Comparison of ENCODE assay signal across 24 cellular contexts in the genomic region with DNA sequence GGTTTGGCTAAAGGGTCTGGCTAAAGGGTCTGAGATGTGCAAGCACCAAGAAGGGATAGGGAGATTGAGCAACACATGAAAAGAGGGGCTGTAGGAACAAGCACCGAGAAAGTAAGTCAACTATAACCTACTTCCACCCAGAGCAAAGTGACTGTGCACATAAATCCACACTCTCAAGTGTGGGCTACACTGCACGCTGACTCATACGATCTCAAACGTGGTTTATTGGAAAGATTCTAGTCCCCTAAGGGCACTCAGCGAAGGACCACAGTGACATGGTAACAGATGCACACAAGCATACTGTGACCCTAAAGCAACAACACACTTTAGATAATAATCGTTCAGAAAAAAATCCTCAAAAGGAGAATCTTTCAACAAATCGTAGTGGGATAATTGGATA. TPM values are rescaled to one million over a fixed set of nuclear protein-coding genes. Genes with fewer than 3 reads are reported as not detected.
A peak's percentile ranks its signal among the peaks of the same experiment; 100 is the strongest.
DNase-seq lines count a peak whose midpoint lies in the region; ATAC-seq, FAIRE-seq and TF ChIP-seq lines count a peak whose summit lies in the region.
"Had no signal": no experiment of that assay in that cellular context is flagged by ENCODE, and none has a peak within 500 bp of the region (broad histone marks: within the 10 kb centered on the region; RNA-seq: fewer than 3 reads in every experiment).

No MANE protein-coding gene starts in this region.

- H3K36me3 ChIP-seq in upper lobe of right lung: peaks cover 6% of the 10 kb centered on the region

- H3K27me3 ChIP-seq in upper lobe of right lung: no peaks in the 10 kb centered on the region

- peak overlapping the region; percentile 14 for H3K27ac Mint-ChIP-seq in nephron progenitor cell
- H3K27ac Mint-ChIP-seq in activated CD8-positive, alpha-beta T cell treated with anti-CD3 and anti-CD28 coated beads, Interleukin-2, amount 10 ng/mL, durations not matched to agents 7 days and 5 days: no peak overlapping the region
- H3K27ac Mint-ChIP-seq: CD8-positive, alpha-beta T cell; H9; T-helper 1 cell treated with Interleukin-12 subunit alpha and Interleukin-12 subunit beta and Interleukin-4 antibody, amounts not matched to agents 30 μg/mL and 1 μg/mL, for 36 hours had no signal

- CTCF ChIA-PET in activated CD8-positive, alpha-beta T cell treated with anti-CD3 and anti-CD28 coated beads, Interleukin-2, amount 10 ng/mL, durations not matched to agents 7 days and 5 days (lab: Charles Lee): no interaction called here

- no peak overlapping the region for H3K27ac ChIP-seq in upper lobe of right lung
- H3K27ac ChIP-seq: GM23248, KMS-11, RWPE1, SK-N-MC had no signal

- no peak for TF ChIP-seq POLR2A in GM12891 (IDR thresholded peaks at IDR 0.05; ENCODE audit: low read depth, low read length)

- POLR2A ChIA-PET in activated CD8-positive, alpha-beta T cell treated with anti-CD3 and anti-CD28 coated beads, Interleukin-2, amount 10 ng/mL, durations not matched to agents 7 days and 5 days (lab: Charles Lee): no interaction called here

- ATAC-seq in upper lobe of right lung: no peak
- ATAC-seq in activated CD8-positive, alpha-beta T cell treated with anti-CD3 and anti-CD28 coated beads, Interleukin-2, amount 10 ng/mL, durations not matched to agents 7 days and 5 days: no peak
- ATAC-seq in stimulated activated naive CD8-positive, alpha-beta T cell treated with anti-CD3 and anti-CD28 coated beads, Interleukin-15, Interleukin-2, amounts not matched to agents 100 U/mL and 50 U/mL, for 24 hours: no peak
- ATAC-seq: CD8-positive, alpha-beta T cell had no signal

- peak; percentile 9 for FAIRE-seq in GM12891 (lab: Jason Lieb, UNC)

- DNase-seq in EH (ENCODE audit: low read depth): peak; percentile 45
- no peak for DNase-seq in GM12891 (ENCODE audit: insufficient read length, low spot score)
- peak; percentile 88 for DNase-seq in RPMI7951 (ENCODE audit: low read depth)
- no peak for DNase-seq in nephron progenitor cell
- DNase-seq in upper lobe of right lung: no peak
- no peak for DNase-seq in activated CD8-positive, alpha-beta T cell treated with anti-CD3 and anti-CD28 coated beads, Interleukin-2, amount 10 ng/mL, durations not matched to agents 7 days and 5 days
- DNase-seq in stimulated activated naive CD8-positive, alpha-beta T cell treated with anti-CD3 and anti-CD28 coated beads, Interleukin-15, Interleukin-2, amounts not matched to agents 100 U/mL and 50 U/mL, for 24 hours: no peak
- DNase-seq: C1 segment of cervical spinal cord; Caco-2; CD8-positive, alpha-beta T cell; GM23248; H9; MV-4-11; NCI-H1105 treated with DMSO at 0.1 percent for 48 hours; NCI-H2029; NCI-H446; NCI-H524 treated with DMSO at 0.1 percent for 48 hours; NCI-H774; NK-92 treated with Interleukin-12 subunit alpha and Interleukin-12 subunit beta, amount 100 ng/mL, for 24 hours; SHP77 treated with DMSO at 0.1 percent for 48 hours had no signal

- peaks cover 3% of the 10 kb centered on the region for H3K27me3 Mint-ChIP-seq in nephron progenitor cell (ENCODE audit: low read depth, poor library complexity)
- H3K27me3 Mint-ChIP-seq in activated CD8-positive, alpha-beta T cell treated with anti-CD3 and anti-CD28 coated beads, Interleukin-2, amount 10 ng/mL, durations not matched to agents 7 days and 5 days (ENCODE audit: low read depth): no peaks in the 10 kb centered on the region

- H3K4me1 ChIP-seq in upper lobe of right lung: no peaks in the 10 kb centered on the region
- H3K4me1 ChIP-seq: Caco-2 had no signal

- H3K4me3 ChIP-seq in upper lobe of right lung: no peak overlapping the region
- H3K4me3 ChIP-seq: GM23248, SK-N-MC had no signal

- H3K36me3 Mint-ChIP-seq in nephron progenitor cell (ENCODE audit: low read depth): peaks cover 9% of the 10 kb centered on the region
- H3K36me3 Mint-ChIP-seq in activated CD8-positive, alpha-beta T cell treated with anti-CD3 and anti-CD28 coated beads, Interleukin-2, amount 10 ng/mL, durations not matched to agents 7 days and 5 days (ENCODE audit: low read depth): no peaks in the 10 kb centered on the region

- TF ChIP-seq CTCF in nephron progenitor cell (IDR thresholded peaks at IDR 0.05) (no peak), upper lobe of right lung (IDR thresholded peaks at IDR 0.05) (no peak)

- H3K4me3 Mint-ChIP-seq in nephron progenitor cell: no peak overlapping the region
- H3K4me3 Mint-ChIP-seq in activated CD8-positive, alpha-beta T cell treated with anti-CD3 and anti-CD28 coated beads, Interleukin-2, amount 10 ng/mL, durations not matched to agents 7 days and 5 days: no peak overlapping the region
- H3K4me3 Mint-ChIP-seq: CD8-positive, alpha-beta T cell; H9; T-helper 1 cell treated with Interleukin-12 subunit alpha and Interleukin-12 subunit beta and Interleukin-4 antibody, amounts not matched to agents 30 μg/mL and 1 μg/mL, for 36 hours had no signal

- peaks cover 6% of the 10 kb centered on the region for H3K9me3 Mint-ChIP-seq in nephron progenitor cell
- H3K9me3 Mint-ChIP-seq in activated CD8-positive, alpha-beta T cell treated with anti-CD3 and anti-CD28 coated beads, Interleukin-2, amount 10 ng/mL, durations not matched to agents 7 days and 5 days (ENCODE audit: insufficient read depth): no peaks in the 10 kb centered on the region
- H3K9me3 Mint-ChIP-seq: CD8-positive, alpha-beta T cell; H9; T-helper 1 cell treated with Interleukin-12 subunit alpha and Interleukin-12 subunit beta and Interleukin-4 antibody, amounts not matched to agents 30 μg/mL and 1 μg/mL, for 36 hours had no signal

- intact Hi-C loops in upper lobe of right lung (cut with DNase I): no loop called here

- peaks cover 36% of the 10 kb centered on the region for H3K4me1 Mint-ChIP-seq in nephron progenitor cell
- peaks cover 2% of the 10 kb centered on the region for H3K4me1 Mint-ChIP-seq in activated CD8-positive, alpha-beta T cell treated with anti-CD3 and anti-CD28 coated beads, Interleukin-2, amount 10 ng/mL, durations not matched to agents 7 days and 5 days (ENCODE audit: low read depth)

- H3K9me3 ChIP-seq in upper lobe of right lung: no peaks in the 10 kb centered on the region
- H3K9me3 ChIP-seq: Caco-2 had no signal

TF ChIP-seq in GM12891, 5 proteins besides CTCF, POLR2A, EP300 and RAD21:
- TF ChIP-seq POLR2AphosphoS5 (IDR thresholded peaks at IDR 0.05; ENCODE audit: low read depth, low read length) (no peak), POU2F2 (IDR thresholded peaks at IDR 0.05; ENCODE audit: low read depth, low read length) (no peak), SPI1 (IDR thresholded peaks at IDR 0.05; ENCODE audit: low read depth, low read length) (no peak), PAX5 (IDR thresholded peaks at IDR 0.05; ENCODE audit: insufficient read depth, low read length, severe bottlenecking) (no peak), TAF1 (IDR thresholded peaks at IDR 0.05; ENCODE audit: low read depth, low read length) (no peak)

RNA-seq across cellular contexts. Expression of a gene that starts 48.0 kb away (rescaled TPM):
- polyA plus RNA-seq in GM12891 (2012; ENCODE audit: low read depth, missing spikeins): 2.6 TPM
- total RNA-seq in RPMI7951 (2014; rRNA removed; shearing (Covaris generic)): 13.4 and 14.8 TPM in 2 replicates
- 12.0 TPM for total RNA-seq in upper lobe of right lung
- 1 to 10 TPM; 4.8 to 4.9 TPM for total RNA-seq in activated CD8-positive, alpha-beta T cell treated with anti-CD3 and anti-CD28 coated beads, Interleukin-2, amount 10 ng/mL, durations not matched to agents 7 days and 5 days

RNA-seq across cellular contexts. Expression of a gene that starts 53.0 kb away (rescaled TPM):
- polyA plus RNA-seq in GM12891 (2012; ENCODE audit: low read depth, missing spikeins): 0.05 TPM
- 8.2 and 8.4 TPM in 2 replicates for total RNA-seq in RPMI7951 (2014; rRNA removed; shearing (Covaris generic))
- total RNA-seq in upper lobe of right lung: 4.1 TPM
- total RNA-seq in activated CD8-positive, alpha-beta T cell treated with anti-CD3 and anti-CD28 coated beads, Interleukin-2, amount 10 ng/mL, durations not matched to agents 7 days and 5 days: under 1 TPM in 1 of 2 experiments, not detected in 1; 0.13 TPM
- total RNA-seq: CD8-positive, alpha-beta T cell; GM23248 had no signal
- polyA plus RNA-seq: GM23248 had no signal

Comparison
In these comparisons a context has a peak if more than half of its experiments do, and no peak if none do; other contexts are left out.
1. DNase-seq: peak in EH (single experiment) and RPMI7951 (single experiment); none in GM12891 (single experiment), nephron progenitor cell (single experiment), upper lobe of right lung (single experiment), activated CD8-positive, alpha-beta T cell treated with anti-CD3 and anti-CD28 coated beads, Interleukin-2, amount 10 ng/mL, durations not matched to agents 7 days and 5 days (single experiment) and stimulated activated naive CD8-positive, alpha-beta T cell treated with anti-CD3 and anti-CD28 coated beads, Interleukin-15, Interleukin-2, amounts not matched to agents 100 U/mL and 50 U/mL, for 24 hours (single experiment).